In genomic region chr14:89564999-89565398, GRCh38 we compare ENCODE assay signal across 13 cellular contexts.
"Had no signal": no experiment of that assay in that cellular context is flagged by ENCODE, and none has a peak within 500 bp of the region (broad histone marks: within the 10 kb centered on the region; RNA-seq: fewer than 3 reads in every experiment).

No MANE protein-coding gene starts in this region.

- H3K27me3 ChIP-seq: tibial nerve had no signal

- H3K9me3 Mint-ChIP-seq: activated B cell treated with CpG ODN at 0.5 μM for 24 hours; activated CD8-positive, alpha-beta T cell treated with anti-CD3 and anti-CD28 coated beads for 36 hours; activated naive CD8-positive, alpha-beta T cell treated with anti-CD3 and anti-CD28 coated beads, Interleukin-2, amount 50 U/mL, for 24 hours; activated T-cell treated with anti-CD3 and anti-CD28 coated beads, Interleukin-2, amount 50 U/mL, for 72 hours; neural crest cell had no signal

- H3K27me3 Mint-ChIP-seq: activated B cell treated with CpG ODN at 0.5 μM for 24 hours; activated CD8-positive, alpha-beta T cell treated with anti-CD3 and anti-CD28 coated beads for 36 hours; activated naive CD8-positive, alpha-beta T cell treated with anti-CD3 and anti-CD28 coated beads, Interleukin-2, amount 50 U/mL, for 24 hours; stimulated activated naive B cell treated with anti-CD40 and anti-IgM and Interleukin-4, amounts not matched to agents 10 μg/mL and 1 μg/mL and 100 μg/mL, for 72 hours had no signal

- H3K36me3 ChIP-seq: lower lobe of right lung had no signal

- ATAC-seq: activated CD8-positive, alpha-beta T cell treated with anti-CD3 and anti-CD28 coated beads for 36 hours; activated naive CD8-positive, alpha-beta T cell treated with anti-CD3 and anti-CD28 coated beads, Interleukin-2, amount 50 U/mL, for 24 hours; activated T-cell treated with anti-CD3 and anti-CD28 coated beads, Interleukin-2, amount 50 U/mL, for 72 hours; lower lobe of right lung had no signal

- H3K27ac Mint-ChIP-seq: activated B cell treated with CpG ODN at 0.5 μM for 24 hours; activated CD8-positive, alpha-beta T cell treated with anti-CD3 and anti-CD28 coated beads for 36 hours; stimulated activated naive B cell treated with anti-CD40 and anti-IgM and Interleukin-4, amounts not matched to agents 10 μg/mL and 1 μg/mL and 100 μg/mL, for 72 hours had no signal

- H3K4me1 ChIP-seq: lower lobe of right lung, tibial nerve had no signal

- DNase-seq: activated B cell treated with CpG ODN at 0.5 μM for 24 hours; activated CD4-positive, alpha-beta T cell treated with anti-CD3 and anti-CD28 coated beads for 48 hours; activated CD8-positive, alpha-beta T cell treated with anti-CD3 and anti-CD28 coated beads for 36 hours; activated gamma-delta T cell treated with Interleukin-2 at 50 U/mL for 16 hours; activated naive CD8-positive, alpha-beta T cell treated with anti-CD3 and anti-CD28 coated beads, Interleukin-2, amount 50 U/mL, for 24 hours; activated T-cell treated with anti-CD3 and anti-CD28 coated beads, Interleukin-2, amount 50 U/mL, for 72 hours; aorta; lower lobe of right lung; stimulated activated naive B cell treated with anti-CD40 and anti-IgM and Interleukin-4, amounts not matched to agents 10 μg/mL and 1 μg/mL and 100 μg/mL, for 72 hours; substantia nigra; SW 1271 had no signal

- H3K4me3 ChIP-seq: lower lobe of right lung, tibial nerve had no signal

- H3K4me3 Mint-ChIP-seq: activated B cell treated with CpG ODN at 0.5 μM for 24 hours; activated CD8-positive, alpha-beta T cell treated with anti-CD3 and anti-CD28 coated beads for 36 hours; activated naive CD8-positive, alpha-beta T cell treated with anti-CD3 and anti-CD28 coated beads, Interleukin-2, amount 50 U/mL, for 24 hours; activated T-cell treated with anti-CD3 and anti-CD28 coated beads, Interleukin-2, amount 50 U/mL, for 72 hours; neural crest cell; stimulated activated naive B cell treated with anti-CD40 and anti-IgM and Interleukin-4, amounts not matched to agents 10 μg/mL and 1 μg/mL and 100 μg/mL, for 72 hours had no signal

- H3K27ac ChIP-seq: lower lobe of right lung, tibial nerve had no signal

- H3K9me3 ChIP-seq: lower lobe of right lung, tibial nerve had no signal
